In genomic region chr19:18502633-18503294, GRCh38 we compare ENCODE assay signal across 10 cellular contexts. TPM values are rescaled to one million over a fixed set of nuclear protein-coding genes. Genes with fewer than 3 reads are reported as not detected.
A peak's percentile ranks its signal among the peaks of the same experiment; 100 is the strongest.
DNase-seq lines count a peak whose midpoint lies in the region; ATAC-seq and TF ChIP-seq lines count a peak whose summit lies in the region.
"Had no signal": no experiment of that assay in that cellular context is flagged by ENCODE, and none has a peak within 500 bp of the region (broad histone marks: within the 10 kb centered on the region; RNA-seq: fewer than 3 reads in every experiment).

No MANE protein-coding gene starts in this region.

- DNase-seq in CD8-positive, alpha-beta T cell, result no peak
- DNase-seq in NOMO-1 treated with dmso at 0.1 percent for 144 hours (lab: John Stamatoyannopoulos, UW; ENCODE audit: unreplicated experiment) (peak; percentile 22), dorsolateral prefrontal cortex (peak in 6 of 10 donors; percentile 52 to 68 (median 62)), osteoblast (ENCODE audit: insufficient read length, low spot score, missing footprints) (peak; percentile 71), COR-L47 (lab: John Stamatoyannopoulos, UW) (no peak), dermis blood vessel endothelial cell (no peak), GM19238 (ENCODE audit: insufficient read length, low spot score) (no peak), Karpas-422 (no peak)
- DNase-seq: NCI-H1417 had no signal

- H3K36me3 ChIP-seq in CD8-positive, alpha-beta T cell (ENCODE audit: insufficient read depth, low read length), result no peaks in the 10 kb centered on the region
- H3K36me3 ChIP-seq in osteoblast (ENCODE audit: insufficient read depth, low read length) (no peaks in the 10 kb centered on the region), Karpas-422 (ENCODE audit: insufficient read depth, low read length) (no peaks in the 10 kb centered on the region)

- no peak overlapping the region for H3K4me3 ChIP-seq in CD8-positive, alpha-beta T cell (ENCODE audit: low read depth, low read length)
- H3K4me3 ChIP-seq in dorsolateral prefrontal cortex, result peak overlapping the region in 1 of 59 donors; percentile 9
- no peak overlapping the region for H3K4me3 ChIP-seq in osteoblast (ENCODE audit: insufficient read depth, low read length)
- H3K4me3 ChIP-seq in Karpas-422 (ENCODE audit: low read length), result no peak overlapping the region
- H3K4me3 ChIP-seq: SK-N-MC had no signal

- CTCF ChIA-PET in CD8-positive, alpha-beta T cell (lab: Charles Lee), result interaction anchor here (0.8 to 2.6 kb wide), 3 partner anchors 18 to 42 kb away, joined by 3 to 14 read pairs (median 4); no protein-coding TSS in a partner anchor

- H3K79me2 ChIP-seq in osteoblast (ENCODE audit: insufficient read depth, low read length) (peaks cover 100% of the 10 kb centered on the region), Karpas-422 (ENCODE audit: low read length) (peaks cover 98% of the 10 kb centered on the region)

- no peaks in the 10 kb centered on the region for H3K27me3 ChIP-seq in CD8-positive, alpha-beta T cell (ENCODE audit: insufficient read depth, low read length)
- H3K27me3 ChIP-seq in dorsolateral prefrontal cortex, result no peaks in the 10 kb centered on the region
- H3K27me3 ChIP-seq in osteoblast (ENCODE audit: insufficient read depth, low read length), result no peaks in the 10 kb centered on the region
- no peaks in the 10 kb centered on the region for H3K27me3 ChIP-seq in Karpas-422 (ENCODE audit: low read length)

- no peak for ATAC-seq in CD8-positive, alpha-beta T cell

- H3K9ac ChIP-seq in Karpas-422 (ENCODE audit: low read length), result no peak overlapping the region

- no peak overlapping the region for H3K4me2 ChIP-seq in osteoblast (ENCODE audit: insufficient read depth, low read length)
- no peak overlapping the region for H3K4me2 ChIP-seq in Karpas-422 (ENCODE audit: low read depth, low read length, poor library complexity, severe bottlenecking)

- POLR2A ChIA-PET in CD8-positive, alpha-beta T cell (lab: Charles Lee), result interaction anchor here (0.5 to 1.0 kb wide), 3 partner anchors 19 to 1369 kb away, joined by 3 to 5 read pairs (median 4); partner anchors contain the start of genes ELL and PIK3R2

- intact Hi-C loops in CD8-positive, alpha-beta T cell (cut with DNase I, micrococcal nuclease), result no loop called here
- intact Hi-C loops in dorsolateral prefrontal cortex (cut with DNase I), result no loop called here

- no peaks in the 10 kb centered on the region for H3K27me3 Mint-ChIP-seq in CD8-positive, alpha-beta T cell (ENCODE audit: low read depth)

- H3K9me2 ChIP-seq in Karpas-422 (replicated peaks; ENCODE audit: insufficient read depth, low read length), result no peaks in the 10 kb centered on the region

- H2AFZ ChIP-seq in osteoblast (ENCODE audit: low read length) (no peak overlapping the region), Karpas-422 (ENCODE audit: low read length) (no peak overlapping the region)

- no peaks in the 10 kb centered on the region for H3K9me3 Mint-ChIP-seq in CD8-positive, alpha-beta T cell

- peak overlapping the region; percentile 81 for H3K27ac Mint-ChIP-seq in CD8-positive, alpha-beta T cell

- peaks cover 2% of the 10 kb centered on the region for H3K36me3 Mint-ChIP-seq in CD8-positive, alpha-beta T cell

- H3K27ac ChIP-seq in CD8-positive, alpha-beta T cell (ENCODE audit: low read depth, low read length), result no peak overlapping the region
- H3K27ac ChIP-seq in dorsolateral prefrontal cortex (peak overlapping the region in 56 of 59 donors; percentile 21 to 97 (median 76)), osteoblast (ENCODE audit: low read depth, low read length) (no peak overlapping the region), Karpas-422 (ENCODE audit: low read length) (no peak overlapping the region)
- H3K27ac ChIP-seq: SK-N-MC had no signal

- no peaks in the 10 kb centered on the region for H3K9me3 ChIP-seq in CD8-positive, alpha-beta T cell (ENCODE audit: low read length)
- H3K9me3 ChIP-seq in osteoblast (ENCODE audit: low read depth, low read length) (no peaks in the 10 kb centered on the region), Karpas-422 (ENCODE audit: low read length) (no peaks in the 10 kb centered on the region)

- peaks cover 86% of the 10 kb centered on the region for H3K4me1 ChIP-seq in CD8-positive, alpha-beta T cell (ENCODE audit: insufficient read depth, low read length)
- H3K4me1 ChIP-seq in osteoblast (ENCODE audit: insufficient read depth, low read length) (peaks cover 21% of the 10 kb centered on the region), Karpas-422 (ENCODE audit: low read length) (peaks cover 55% of the 10 kb centered on the region)

- peak overlapping the region; percentile 43 for H3K4me3 Mint-ChIP-seq in CD8-positive, alpha-beta T cell

- peaks cover 97% of the 10 kb centered on the region for H3K4me1 Mint-ChIP-seq in CD8-positive, alpha-beta T cell (ENCODE audit: low read depth)

- H4K20me1 ChIP-seq in osteoblast (ENCODE audit: insufficient read depth, low read length) (peaks cover 96% of the 10 kb centered on the region), Karpas-422 (ENCODE audit: insufficient read depth, low read depth, low read length) (peaks cover 46% of the 10 kb centered on the region)

- TF ChIP-seq CTCF in CD8-positive, alpha-beta T cell (IDR thresholded peaks at IDR 0.05), result no peak
- TF ChIP-seq CTCF in dorsolateral prefrontal cortex (IDR thresholded peaks at IDR 0.05 in 54 of 56, conservative IDR thresholded peaks at IDR 0.05 in 2 of 56; ENCODE audit: low read depth in 1 of 56, partially characterized antibody in 56 of 56), result no peak
- TF ChIP-seq CTCF in osteoblast (IDR thresholded peaks at IDR 0.05; ENCODE audit: extremely low read depth, low read depth, low read length), result no peak

RNA-seq across cellular contexts. Expression of gene ELL, which starts 19.1 kb away (rescaled TPM):
- total RNA-seq in CD8-positive, alpha-beta T cell, result 10 to 100 TPM; 73.4 to 75.2 TPM
- 10 to 100 TPM in 119 of 120 experiments, 1 to 10 TPM in 1; 9.4 to 22.3 (median 15.4) TPM for total RNA-seq in dorsolateral prefrontal cortex
- 17.1 and 18.5 TPM in 2 replicates for total RNA-seq in osteoblast
- total RNA-seq in dermis blood vessel endothelial cell, result 12.3 and 14.8 TPM in 2 replicates
- total RNA-seq in Karpas-422 (2014; rRNA removed; shearing (Covaris generic); ENCODE audit: low replicate concordance), result 10.9 and 14.8 TPM in 2 replicates

RNA-seq across cellular contexts. Expression of gene FKBP8, which starts 40.6 kb away (rescaled TPM):
- total RNA-seq in CD8-positive, alpha-beta T cell, result 100 to 1,000 TPM; 155 to 158 TPM
- total RNA-seq in dorsolateral prefrontal cortex, result 100 to 1,000 TPM; 391 to 680 (median 539) TPM
- 253 and 288 TPM in 2 replicates for total RNA-seq in osteoblast
- 216 and 253 TPM in 2 replicates for total RNA-seq in dermis blood vessel endothelial cell
- 92.6 and 255 TPM in 2 replicates for total RNA-seq in Karpas-422 (2014; rRNA removed; shearing (Covaris generic); ENCODE audit: low replicate concordance)

RNA-seq across cellular contexts. Expression of gene KXD1, which starts 54.9 kb away (rescaled TPM):
- total RNA-seq in CD8-positive, alpha-beta T cell, result 10 to 100 TPM; 64.1 to 76.1 TPM
- total RNA-seq in dorsolateral prefrontal cortex (10 to 100 TPM; 46.5 to 90.8 (median 64.8) TPM), osteoblast (92.8 and 104 TPM in 2 replicates), dermis blood vessel endothelial cell (58.0 and 91.2 TPM in 2 replicates)
- total RNA-seq in Karpas-422 (2014; rRNA removed; shearing (Covaris generic); ENCODE audit: low replicate concordance), result 103 and 128 TPM in 2 replicates

Comparison
In these comparisons a context has a peak if more than half of its experiments do, and no peak if none do; other contexts are left out.
1. DNase-seq: peak in NOMO-1 treated with dmso at 0.1 percent for 144 hours (single experiment), dorsolateral prefrontal cortex (6 of 10) and osteoblast (single experiment); none in CD8-positive, alpha-beta T cell (0 of 7), COR-L47 (single experiment), dermis blood vessel endothelial cell (single experiment), GM19238 (single experiment) and Karpas-422 (single experiment).
2. H3K27ac ChIP-seq: peak in dorsolateral prefrontal cortex (56 of 59); none in CD8-positive, alpha-beta T cell (single experiment), osteoblast (single experiment) and Karpas-422 (single experiment).